Comparison of ENCODE assay signal across 8 cellular contexts in the genomic region with DNA sequence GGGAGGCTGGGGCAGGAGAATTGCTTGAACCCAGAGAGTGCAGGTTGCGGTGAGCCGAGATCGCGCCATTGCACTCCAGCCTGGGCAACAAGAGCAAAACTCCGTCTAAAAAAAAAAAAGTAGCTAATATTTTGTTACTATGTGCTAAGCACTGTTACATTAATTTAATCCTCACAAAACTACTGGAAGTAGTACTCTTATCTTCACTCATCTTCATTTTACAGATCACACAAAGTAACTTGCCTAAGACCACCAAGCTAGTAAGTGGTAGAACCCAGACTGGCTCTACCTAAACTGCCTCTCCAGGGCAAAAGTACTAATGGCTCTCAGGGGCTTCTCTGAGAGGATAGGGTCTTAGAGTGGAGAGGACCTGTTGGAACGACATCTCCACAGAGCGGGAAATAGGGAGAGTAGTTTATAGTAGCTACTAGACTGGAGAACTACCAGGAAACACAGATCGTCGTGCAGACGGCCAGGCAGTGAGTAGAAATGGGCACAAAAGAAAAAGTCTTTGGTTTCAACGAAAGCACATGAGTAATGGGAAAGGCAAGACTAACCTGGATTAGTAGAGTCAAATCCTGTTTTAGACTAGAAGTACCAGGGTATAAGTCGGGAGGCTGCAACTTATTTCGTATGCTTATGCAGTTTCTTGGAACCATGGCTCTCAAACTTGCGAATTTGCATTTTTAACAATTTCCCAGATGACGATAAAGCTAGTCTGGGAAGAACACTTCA. TPM values are rescaled to one million over a fixed set of nuclear protein-coding genes. Genes with fewer than 3 reads are reported as not detected.
DNase-seq lines count a peak whose midpoint lies in the region; ATAC-seq and TF ChIP-seq lines count a peak whose summit lies in the region.

No MANE protein-coding gene starts in this region.

- H3K27me3 Mint-ChIP-seq in activated T-cell treated with anti-CD3 and anti-CD28 coated beads, Interleukin-2, amount 50 U/mL, for 72 hours (ENCODE audit: low read depth), result no peaks in the 10 kb centered on the region
- peaks cover 2% of the 10 kb centered on the region for H3K27me3 Mint-ChIP-seq in activated naive CD8-positive, alpha-beta T cell

- H3K4me3 ChIP-seq in left lung (peak overlapping the region; percentile 74), tibial artery (peak overlapping the region; percentile 75 to 79)

- H3K4me1 ChIP-seq in left lung (peaks cover 7 to 35% of the 10 kb centered on the region in 2 donors), tibial artery (peaks cover 0 to 38% (median 17%) of the 10 kb centered on the region in 4 donors)

- no peak for ATAC-seq in activated T-cell treated with anti-CD3 and anti-CD28 coated beads, Interleukin-2, amount 50 U/mL, for 72 hours (replicated peaks in 1 of 2)
- ATAC-seq in left lung, result no peak

- no peak for DNase-seq in activated T-cell treated with anti-CD3 and anti-CD28 coated beads, Interleukin-2, amount 50 U/mL, for 72 hours
- DNase-seq in activated T-cell treated with anti-CD3 and anti-CD28 coated beads, Interleukin-2, amount 50 U/mL, for 1 hour, result no peak
- DNase-seq in left lung (no peak), tibial artery (no peak), medulla oblongata (ENCODE audit: extremely low spot score) (no peak), NOMO-1 treated with dmso at 0.1 percent for 144 hours (lab: John Stamatoyannopoulos, UW; ENCODE audit: unreplicated experiment) (no peak), NCI-H1092 treated with DMSO at 0.1 percent for 48 hours (lab: John Stamatoyannopoulos, UW) (no peak)

- H3K27ac ChIP-seq in left lung, result peak overlapping the region in 1 of 2 donors; percentile 96
- H3K27ac ChIP-seq in tibial artery, result peak overlapping the region; percentile 92 to 94

- peaks cover 27% of the 10 kb centered on the region for H3K4me1 Mint-ChIP-seq in activated T-cell treated with anti-CD3 and anti-CD28 coated beads, Interleukin-2, amount 50 U/mL, for 72 hours (ENCODE audit: low read depth)
- H3K4me1 Mint-ChIP-seq in activated naive CD8-positive, alpha-beta T cell (ENCODE audit: low read depth), result peaks cover 42% of the 10 kb centered on the region

- no peaks in the 10 kb centered on the region for H3K9me3 Mint-ChIP-seq in activated T-cell treated with anti-CD3 and anti-CD28 coated beads, Interleukin-2, amount 50 U/mL, for 72 hours
- H3K9me3 Mint-ChIP-seq in activated naive CD8-positive, alpha-beta T cell (ENCODE audit: low read depth), result no peaks in the 10 kb centered on the region

- intact Hi-C loops in left lung (cut with DNase I) (no loop called here), tibial artery (cut with DNase I; ENCODE audit: low total_unique reads) (loop anchor here (10.0 kb wide), 1 partner anchor 133 kb away; the partner anchor contains the start of gene TMEM167B)

- peak overlapping the region; percentile 68 for H3K27ac Mint-ChIP-seq in activated T-cell treated with anti-CD3 and anti-CD28 coated beads, Interleukin-2, amount 50 U/mL, for 72 hours
- peak overlapping the region; percentile 81 for H3K27ac Mint-ChIP-seq in activated naive CD8-positive, alpha-beta T cell

- peak overlapping the region; percentile 87 to 94 for H3K4me3 Mint-ChIP-seq in activated T-cell treated with anti-CD3 and anti-CD28 coated beads, Interleukin-2, amount 50 U/mL, for 72 hours
- H3K4me3 Mint-ChIP-seq in activated naive CD8-positive, alpha-beta T cell, result peak overlapping the region; percentile 88

- peaks cover 6 to 7% of the 10 kb centered on the region in 2 donors for H3K36me3 Mint-ChIP-seq in activated T-cell treated with anti-CD3 and anti-CD28 coated beads, Interleukin-2, amount 50 U/mL, for 72 hours (ENCODE audit: insufficient read depth in 2 of 2)
- H3K36me3 Mint-ChIP-seq in activated naive CD8-positive, alpha-beta T cell, result peaks cover 15% of the 10 kb centered on the region

- TF ChIP-seq CTCF in left lung (IDR thresholded peaks at IDR 0.05), result no peak
- no peak for TF ChIP-seq CTCF in tibial artery (IDR thresholded peaks at IDR 0.05)

- H3K27me3 ChIP-seq in left lung (no peaks in the 10 kb centered on the region), tibial artery (no peaks in the 10 kb centered on the region)

- H3K9me3 ChIP-seq in left lung (no peaks in the 10 kb centered on the region), tibial artery (no peaks in the 10 kb centered on the region)

- H3K36me3 ChIP-seq in left lung (no peaks in the 10 kb centered on the region), tibial artery (peaks cover 0 to 17% (median 9%) of the 10 kb centered on the region in 3 donors)

RNA-seq across cellular contexts. Expression of gene CLCC1, which starts 1.4 kb away (rescaled TPM):
- 10 to 100 TPM; 17.6 to 19.7 TPM for total RNA-seq in activated T-cell treated with anti-CD3 and anti-CD28 coated beads, Interleukin-2, amount 50 U/mL, for 72 hours
- 10 to 100 TPM; 35.4 to 38.0 TPM for total RNA-seq in left lung
